In the genomic region with DNA sequence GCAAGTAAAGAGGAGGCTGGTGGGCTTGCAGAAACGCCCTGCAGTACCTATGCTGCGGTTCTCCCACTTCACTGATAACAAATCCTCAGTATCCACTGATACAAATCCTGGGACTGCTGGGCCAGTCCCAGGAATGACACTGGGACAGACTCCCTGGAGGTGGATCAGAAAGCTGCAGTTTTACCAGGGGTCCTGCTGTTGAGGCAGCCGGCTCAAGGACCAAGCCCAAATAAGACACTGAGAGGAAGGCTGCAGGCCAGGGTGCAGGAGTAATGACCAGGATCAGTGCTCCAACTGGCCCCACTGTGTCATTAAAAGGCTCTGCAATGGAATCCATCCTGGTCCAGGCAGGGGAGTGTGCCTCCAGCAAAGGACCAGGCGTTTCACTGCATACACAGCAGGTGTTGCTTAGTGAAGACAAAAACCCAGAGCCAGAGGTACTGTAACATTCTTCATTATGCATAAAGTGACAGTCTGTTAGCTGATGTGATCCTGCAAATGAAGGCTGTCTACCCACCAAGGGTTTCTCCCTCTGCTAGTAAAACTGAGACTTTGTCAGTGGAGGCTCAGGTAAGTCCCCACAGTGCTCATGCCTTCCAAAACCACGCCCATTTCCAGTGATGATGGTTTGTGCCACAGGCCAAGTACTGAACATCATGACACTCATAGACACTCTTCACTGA, we compare ENCODE assay signal across 9 cellular contexts. TPM values are rescaled to one million over a fixed set of nuclear protein-coding genes. Genes with fewer than 3 reads are reported as not detected.
A peak's percentile ranks its signal among the peaks of the same experiment; 100 is the strongest.
DNase-seq lines count a peak whose midpoint lies in the region; ATAC-seq and TF ChIP-seq lines count a peak whose summit lies in the region.
"Had no signal": no experiment of that assay in that cellular context is flagged by ENCODE, and none has a peak within 500 bp of the region (broad histone marks: within the 10 kb centered on the region; RNA-seq: fewer than 3 reads in every experiment).

No MANE protein-coding gene starts in this region.

- H3K27ac Mint-ChIP-seq in endothelial cell (ENCODE audit: unreplicated experiment), result no peak overlapping the region

- H3K9me3 ChIP-seq in PC-9 (ENCODE audit: insufficient read depth, low read depth), result no peaks in the 10 kb centered on the region

- H3K4me3 ChIP-seq in PC-9, result no peak overlapping the region

- peaks cover 28% of the 10 kb centered on the region for H3K4me1 Mint-ChIP-seq in endothelial cell (ENCODE audit: unreplicated experiment)

- H3K27me3 Mint-ChIP-seq in endothelial cell (ENCODE audit: unreplicated experiment), result peaks cover 8% of the 10 kb centered on the region
- H3K27me3 Mint-ChIP-seq: dendritic cell treated with granulocyte-macrophage colony-stimulating factor and Interleukin-4, amounts not matched to agents 40 ng/mL and 50 ng/mL, for 4 days had no signal

- 0 out of 2 replicates have a peak overlapping the region, but pooled peaks have one; percentile 87 for H3K4me2 ChIP-seq in PC-9

- no peaks in the 10 kb centered on the region for H4K20me1 ChIP-seq in PC-9 (ENCODE audit: insufficient read depth)

- DNase-seq in activated naive CD4-positive, alpha-beta T cell treated with Interleukin-2 at 50 U/mL for 16 hours, result peak; percentile 49
- DNase-seq in activated naive CD4-positive, alpha-beta T cell (lab: John Stamatoyannopoulos, UW), result no peak
- DNase-seq in PC-9, result no peak
- no peak for DNase-seq in endothelial cell (ENCODE audit: low spot score)
- DNase-seq in stimulated activated naive CD8-positive, alpha-beta T cell treated with anti-CD3 and anti-CD28 coated beads, Interleukin-15, Interleukin-2, amounts not matched to agents 100 U/mL and 50 U/mL, for 24 hours, result peak; percentile 47
- DNase-seq in midbrain (lab: John Stamatoyannopoulos, UW), result no peak
- no peak for DNase-seq in NCI-H446 treated with DMSO at 0.1 percent for 48 hours (lab: John Stamatoyannopoulos, UW)

- no peaks in the 10 kb centered on the region for H3K9me2 ChIP-seq in PC-9 (ENCODE audit: insufficient read depth)

- H3K4me1 ChIP-seq in PC-9 (replicated peaks; ENCODE audit: insufficient read depth), result peaks cover 5% of the 10 kb centered on the region

- H3K36me3 Mint-ChIP-seq in endothelial cell (ENCODE audit: low read depth, unreplicated experiment), result peaks cover 6% of the 10 kb centered on the region

- CTCF ChIA-PET in PC-9 (lab: Charles Lee), result no interaction called here

- H2AFZ ChIP-seq in PC-9, result no peak overlapping the region

- H3K9me3 Mint-ChIP-seq in endothelial cell (ENCODE audit: unreplicated experiment), result no peaks in the 10 kb centered on the region
- H3K9me3 Mint-ChIP-seq: dendritic cell treated with granulocyte-macrophage colony-stimulating factor and Interleukin-4, amounts not matched to agents 40 ng/mL and 50 ng/mL, for 4 days had no signal

- POLR2A ChIA-PET in PC-9 (lab: Charles Lee; ENCODE audit: unreplicated experiment), result no interaction called here

- ATAC-seq in stimulated activated naive CD8-positive, alpha-beta T cell treated with anti-CD3 and anti-CD28 coated beads, Interleukin-15, Interleukin-2, amounts not matched to agents 100 U/mL and 50 U/mL, for 24 hours, result peak; percentile 62
- ATAC-seq in HG02938 (IDR thresholded peaks at IDR 0.05; ENCODE audit: unreplicated experiment), result no peak

- H3K4me3 Mint-ChIP-seq in endothelial cell (ENCODE audit: unreplicated experiment), result peak overlapping the region; percentile 33

- H3K79me2 ChIP-seq in PC-9 (ENCODE audit: low read depth), result peaks cover 20% of the 10 kb centered on the region

- TF ChIP-seq CTCF in PC-9 (conservative IDR thresholded peaks at IDR 0.05) (no peak), endothelial cell (IDR thresholded peaks at IDR 0.05; ENCODE audit: unreplicated experiment) (no peak)

- H3K27me3 ChIP-seq in PC-9 (ENCODE audit: insufficient read depth, low read depth), result no peaks in the 10 kb centered on the region

- H3K36me3 ChIP-seq in PC-9 (ENCODE audit: low read depth), result no peaks in the 10 kb centered on the region

- BruUV-seq in PC-9 (replicated peaks; lab: Mats Ljungman, UMichigan), result no TSS peak

- intact Hi-C loops in PC-9 (cut with micrococcal nuclease; ENCODE audit: unreplicated experiment), result no loop called here

- H3K27ac ChIP-seq in PC-9, result no peak overlapping the region

- H3F3A ChIP-seq in PC-9 (ENCODE audit: insufficient read depth, low read depth), result no peaks in the 10 kb centered on the region; the same call in 1 of the 2 replicates

RNA-seq across cellular contexts. Expression of gene C22orf39, which starts 1.4 kb away (rescaled TPM):
- total RNA-seq in PC-9 (2021), result 12.3 and 14.2 TPM in 2 replicates
- total RNA-seq in endothelial cell (ENCODE audit: unreplicated experiment), result 26.6 TPM

RNA-seq across cellular contexts. Expression of gene MRPL40, which starts 16.5 kb away (rescaled TPM):
- total RNA-seq in PC-9 (2021), result 21.1 and 25.1 TPM in 2 replicates
- 19.9 TPM for total RNA-seq in endothelial cell (ENCODE audit: unreplicated experiment)

RNA-seq across cellular contexts. Expression of gene HIRA, which starts 17.3 kb away (rescaled TPM):
- 13.7 and 19.2 TPM in 2 replicates for total RNA-seq in PC-9 (2021)
- total RNA-seq in endothelial cell (ENCODE audit: unreplicated experiment), result 36.0 TPM

RNA-seq across cellular contexts. Expression of gene UFD1, which starts 30.1 kb away (rescaled TPM):
- total RNA-seq in PC-9 (2021), result 41.6 and 66.9 TPM in 2 replicates
- total RNA-seq in endothelial cell (ENCODE audit: unreplicated experiment), result 86.2 TPM

RNA-seq across cellular contexts. Expression of gene CDC45, which starts 30.8 kb away (rescaled TPM):
- 27.5 and 29.1 TPM in 2 replicates for total RNA-seq in PC-9 (2021)
- total RNA-seq in endothelial cell (ENCODE audit: unreplicated experiment), result 6.2 TPM

Comparison
In these comparisons a context has a peak if more than half of its experiments do, and no peak if none do; other contexts are left out.
1. DNase-seq: peak in activated naive CD4-positive, alpha-beta T cell treated with Interleukin-2 at 50 U/mL for 16 hours (single experiment) and stimulated activated naive CD8-positive, alpha-beta T cell treated with anti-CD3 and anti-CD28 coated beads, Interleukin-15, Interleukin-2, amounts not matched to agents 100 U/mL and 50 U/mL, for 24 hours (single experiment); none in activated naive CD4-positive, alpha-beta T cell (0 of 4), PC-9 (0 of 2), endothelial cell (single experiment), midbrain (single experiment) and NCI-H446 treated with DMSO at 0.1 percent for 48 hours (single experiment).